Comparison of ENCODE assay signal across 31 cellular contexts in genomic region chr7:3138206-3138605, GRCh38.
"Had no signal": no experiment of that assay in that cellular context is flagged by ENCODE, and none has a peak within 500 bp of the region (broad histone marks: within the 10 kb centered on the region; RNA-seq: fewer than 3 reads in every experiment).

No MANE protein-coding gene starts in this region.

- H3K9me3 ChIP-seq: adrenal gland, gastrocnemius medialis had no signal

- DNase-seq: activated CD4-positive, alpha-beta T cell treated with anti-CD3 and anti-CD28 coated beads for 36 hours; activated CD4-positive, alpha-beta T cell treated with anti-CD3 and anti-CD28 coated beads, Interleukin-2, amount 10 ng/mL, durations not matched to agents 24 days and 14 days; activated CD4-positive, CD25-positive, alpha-beta regulatory T cell; activated CD4-positive, CD25-positive, alpha-beta regulatory T cell treated with anti-CD3 and anti-CD28 coated beads, Interleukin-2, amount 50 U/mL, for 72 hours; activated CD8-positive, alpha-beta memory T cell treated with anti-CD3 and anti-CD28 coated beads, Interleukin-2, amount 10 ng/mL, durations not matched to agents 7 days and 5 days; activated CD8-positive, alpha-beta memory T cell treated with anti-CD3 and anti-CD28 coated beads, Interleukin-2, amount 50 U/mL, for 4 hours; activated CD8-positive, alpha-beta T cell treated with anti-CD3 and anti-CD28 coated beads for 36 hours; activated naive CD4-positive, alpha-beta T cell treated with anti-CD3 and anti-CD28 coated beads for 36 hours; activated naive CD8-positive, alpha-beta T cell treated with anti-CD3 and anti-CD28 coated beads for 36 hours; activated naive CD8-positive, alpha-beta T cell treated with anti-CD3 and anti-CD28 coated beads, Interleukin-2, amount 50 U/mL, for 24 hours; activated T-cell treated with anti-CD3 and anti-CD28 coated beads for 4 hours; activated T-cell treated with anti-CD3 and anti-CD28 coated beads, Interleukin-2, amount 50 U/mL, for 24 hours; activated T-cell treated with anti-CD3 and anti-CD28 coated beads, Interleukin-2, amount 50 U/mL, for 72 hours; adrenal gland; amygdala; aorta; body of pancreas; caudate nucleus; cortex of kidney; dermis blood vessel endothelial cell; effector CD4-positive, alpha-beta T cell; effector memory CD8-positive, alpha-beta T cell; erythroblast; foreskin keratinocyte; gastrocnemius medialis; glutamatergic neuron; heart left ventricle; SW 1271; T-helper 2 cell had no signal

- H3K4me1 ChIP-seq: adrenal gland, body of pancreas, esophagus muscularis mucosa, foreskin keratinocyte, gastrocnemius medialis, heart left ventricle had no signal

- H3K9me3 Mint-ChIP-seq: activated CD8-positive, alpha-beta T cell treated with anti-CD3 and anti-CD28 coated beads for 36 hours; activated naive CD4-positive, alpha-beta T cell treated with anti-CD3 and anti-CD28 coated beads for 36 hours; activated naive CD4-positive, alpha-beta T cell treated with anti-CD3 and anti-CD28 coated beads, Interleukin-2, amount 50 U/mL, for 24 hours; activated naive CD8-positive, alpha-beta T cell treated with anti-CD3 and anti-CD28 coated beads for 36 hours; activated T-cell treated with anti-CD3 and anti-CD28 coated beads, Interleukin-2, amount 50 U/mL, for 24 hours; effector memory CD8-positive, alpha-beta T cell had no signal

- H3K4me3 Mint-ChIP-seq: activated CD4-positive, alpha-beta T cell treated with anti-CD3 and anti-CD28 coated beads for 36 hours; activated CD4-positive, alpha-beta T cell treated with anti-CD3 and anti-CD28 coated beads, Interleukin-2, amount 10 ng/mL, durations not matched to agents 24 days and 14 days; activated CD8-positive, alpha-beta memory T cell treated with anti-CD3 and anti-CD28 coated beads, Interleukin-2, amount 10 ng/mL, durations not matched to agents 7 days and 5 days; activated CD8-positive, alpha-beta T cell treated with anti-CD3 and anti-CD28 coated beads for 36 hours; activated naive CD4-positive, alpha-beta T cell treated with anti-CD3 and anti-CD28 coated beads for 36 hours; activated naive CD4-positive, alpha-beta T cell treated with anti-CD3 and anti-CD28 coated beads, Interleukin-2, amount 50 U/mL, for 24 hours; activated naive CD8-positive, alpha-beta T cell treated with anti-CD3 and anti-CD28 coated beads for 36 hours; activated naive CD8-positive, alpha-beta T cell treated with anti-CD3 and anti-CD28 coated beads, Interleukin-2, amount 50 U/mL, for 24 hours; activated T-cell treated with anti-CD3 and anti-CD28 coated beads, Interleukin-2, amount 50 U/mL, for 24 hours; activated T-cell treated with anti-CD3 and anti-CD28 coated beads, Interleukin-2, amount 50 U/mL, for 72 hours; effector memory CD8-positive, alpha-beta T cell had no signal

- H3K27ac ChIP-seq: adrenal gland, body of pancreas, esophagus muscularis mucosa, foreskin keratinocyte, gastrocnemius medialis, heart left ventricle had no signal

- H3K36me3 Mint-ChIP-seq: activated naive CD4-positive, alpha-beta T cell treated with anti-CD3 and anti-CD28 coated beads, Interleukin-2, amount 50 U/mL, for 24 hours; activated naive CD8-positive, alpha-beta T cell treated with anti-CD3 and anti-CD28 coated beads for 36 hours had no signal

- H3K36me3 ChIP-seq: adrenal gland, esophagus muscularis mucosa, gastrocnemius medialis, heart left ventricle had no signal

- H3K4me1 Mint-ChIP-seq: activated naive CD4-positive, alpha-beta T cell treated with anti-CD3 and anti-CD28 coated beads, Interleukin-2, amount 50 U/mL, for 24 hours had no signal

- H3K27ac Mint-ChIP-seq: activated CD4-positive, alpha-beta T cell treated with anti-CD3 and anti-CD28 coated beads for 36 hours; activated CD4-positive, alpha-beta T cell treated with anti-CD3 and anti-CD28 coated beads, Interleukin-2, amount 10 ng/mL, durations not matched to agents 24 days and 14 days; activated CD8-positive, alpha-beta memory T cell treated with anti-CD3 and anti-CD28 coated beads, Interleukin-2, amount 10 ng/mL, durations not matched to agents 7 days and 5 days; activated CD8-positive, alpha-beta T cell treated with anti-CD3 and anti-CD28 coated beads for 36 hours; activated naive CD4-positive, alpha-beta T cell treated with anti-CD3 and anti-CD28 coated beads for 36 hours; activated naive CD4-positive, alpha-beta T cell treated with anti-CD3 and anti-CD28 coated beads, Interleukin-2, amount 50 U/mL, for 24 hours; activated naive CD8-positive, alpha-beta T cell treated with anti-CD3 and anti-CD28 coated beads for 36 hours; activated naive CD8-positive, alpha-beta T cell treated with anti-CD3 and anti-CD28 coated beads, Interleukin-2, amount 50 U/mL, for 24 hours; activated T-cell treated with anti-CD3 and anti-CD28 coated beads, Interleukin-2, amount 50 U/mL, for 24 hours; activated T-cell treated with anti-CD3 and anti-CD28 coated beads, Interleukin-2, amount 50 U/mL, for 72 hours; effector memory CD8-positive, alpha-beta T cell had no signal

- H3K27me3 ChIP-seq: adrenal gland, body of pancreas, gastrocnemius medialis had no signal

- H3K4me3 ChIP-seq: adrenal gland, body of pancreas, esophagus muscularis mucosa, gastrocnemius medialis, heart left ventricle had no signal

- H3K27me3 Mint-ChIP-seq: activated CD4-positive, alpha-beta T cell treated with anti-CD3 and anti-CD28 coated beads for 36 hours; activated CD8-positive, alpha-beta T cell treated with anti-CD3 and anti-CD28 coated beads for 36 hours; activated naive CD4-positive, alpha-beta T cell treated with anti-CD3 and anti-CD28 coated beads, Interleukin-2, amount 50 U/mL, for 24 hours; activated naive CD8-positive, alpha-beta T cell treated with anti-CD3 and anti-CD28 coated beads for 36 hours; activated naive CD8-positive, alpha-beta T cell treated with anti-CD3 and anti-CD28 coated beads, Interleukin-2, amount 50 U/mL, for 24 hours; activated T-cell treated with anti-CD3 and anti-CD28 coated beads, Interleukin-2, amount 50 U/mL, for 24 hours had no signal

- ATAC-seq: activated CD4-positive, alpha-beta T cell treated with anti-CD3 and anti-CD28 coated beads for 36 hours; activated CD8-positive, alpha-beta memory T cell treated with anti-CD3 and anti-CD28 coated beads, Interleukin-2, amount 10 ng/mL, durations not matched to agents 7 days and 5 days; activated CD8-positive, alpha-beta T cell treated with anti-CD3 and anti-CD28 coated beads for 36 hours; activated naive CD8-positive, alpha-beta T cell treated with anti-CD3 and anti-CD28 coated beads, Interleukin-2, amount 50 U/mL, for 24 hours; activated T-cell treated with anti-CD3 and anti-CD28 coated beads, Interleukin-2, amount 50 U/mL, for 72 hours; body of pancreas; effector memory CD8-positive, alpha-beta T cell; foreskin keratinocyte; gastrocnemius medialis; heart left ventricle had no signal
